8 cellular contexts compared by ENCODE assay signal in the genomic region with DNA sequence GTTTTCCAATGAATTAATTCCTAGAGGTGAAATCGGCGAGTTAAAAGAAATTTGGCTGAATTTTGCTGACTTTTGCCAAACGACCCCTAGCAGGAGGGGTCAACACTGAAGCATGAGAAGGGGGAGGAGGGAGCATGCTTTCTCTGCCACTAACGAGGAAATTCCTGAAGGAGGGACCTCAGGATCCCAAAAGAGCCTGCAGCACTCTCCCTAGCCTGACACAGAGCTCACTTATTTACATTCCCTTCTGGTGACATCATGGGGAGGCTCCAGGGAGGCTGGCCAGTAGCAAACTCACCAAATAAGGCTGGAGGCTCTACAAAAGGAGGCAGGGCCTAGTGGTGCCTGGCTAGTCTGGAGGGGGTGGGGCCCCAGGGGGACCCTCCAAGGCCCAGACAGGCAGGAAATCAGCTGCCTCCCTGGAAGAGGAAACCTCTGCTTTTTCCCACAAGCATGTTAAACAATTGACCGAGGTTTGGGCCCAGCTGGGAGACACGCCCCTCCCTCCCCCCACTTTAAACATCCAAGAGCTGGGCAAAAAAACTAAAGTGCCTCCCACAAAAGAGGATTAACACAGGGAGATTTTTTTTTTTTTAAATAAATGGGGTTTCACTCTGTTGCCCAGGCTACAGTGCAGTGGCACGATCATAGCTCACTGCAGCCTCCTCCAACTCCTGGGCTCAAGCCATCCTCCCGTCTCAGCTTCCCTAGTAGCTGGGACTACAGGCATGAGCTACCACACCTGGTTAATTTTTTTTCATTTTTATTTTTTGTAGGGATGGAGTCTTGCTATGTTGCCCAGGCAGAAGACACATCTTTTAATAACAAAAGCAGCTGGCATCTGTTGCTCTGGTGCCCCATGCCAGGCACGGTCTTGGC. TPM values are rescaled to one million over a fixed set of nuclear protein-coding genes. Genes with fewer than 3 reads are reported as not detected.
DNase-seq lines count a peak whose midpoint lies in the region; ATAC-seq and TF ChIP-seq lines count a peak whose summit lies in the region.

No MANE protein-coding gene starts in this region.

- H3K27ac ChIP-seq in adrenal gland (peak overlapping the region in 4 of 5 donors; percentile 10 to 95 (median 84)), heart right ventricle (peak overlapping the region; percentile 93 to 100 (median 98))

- H3K27me3 ChIP-seq in adrenal gland (no peaks in the 10 kb centered on the region), heart right ventricle (no peaks in the 10 kb centered on the region)

- 51 to 56% (median 53%) methylated on average over 9 of the region's 9 CpGs for WGBS in adrenal gland, 4 donors
- 7 to 9% methylated on average over 9 of the region's 9 CpGs for WGBS in heart right ventricle, 2 donors

- ATAC-seq in heart right ventricle: peak; percentile 79 to 91 (median 87)
- no peak for ATAC-seq in GM21447 (IDR thresholded peaks at IDR 0.05; ENCODE audit: unreplicated experiment)
- no peak for ATAC-seq in GM18519 (IDR thresholded peaks at IDR 0.05; ENCODE audit: low FRiP score, unreplicated experiment)

- TF ChIP-seq POLR2A in adrenal gland (IDR thresholded peaks at IDR 0.05): no peak

- no peak overlapping the region for H3K4me3 ChIP-seq in Jurkat, Clone E6-1 (ENCODE audit: low read length)
- H3K4me3 ChIP-seq in adrenal gland (peak overlapping the region in 1 of 4 donors; percentile 96), heart right ventricle (peak overlapping the region in 9 of 10 donors; percentile 77 to 99 (median 97))

- H3K9me3 ChIP-seq in adrenal gland (replicated peaks in 1 of 3): no peaks in the 10 kb centered on the region
- H3K9me3 ChIP-seq in heart right ventricle: no peaks in the 10 kb centered on the region

- in situ Hi-C loops in Caki2 (cut with HindIII; ENCODE audit: low pct_unique_long_range_greater_than_20kb, low sequenced_read_pairs): no loop called here

- DNase-seq in Caki2 (ENCODE audit: low read depth) (peak; percentile 91), adrenal gland (peak in 6 of 7 donors; percentile 59 to 91 (median 77)), heart right ventricle (peak; percentile 85 to 96), pons (ENCODE audit: low spot score) (peak; percentile 45), superior temporal gyrus (ENCODE audit: extremely low spot score) (no peak)
- DNase-seq in Jurkat, Clone E6-1 (ENCODE audit: low read depth, low spot score): peak; percentile 14

- H3K4me1 ChIP-seq in adrenal gland (replicated peaks in 1 of 2) (peaks cover 9 to 26% of the 10 kb centered on the region in 2 donors), heart right ventricle (peaks cover 28 to 61% (median 48%) of the 10 kb centered on the region in 9 donors)

- TF ChIP-seq CTCF in adrenal gland (IDR thresholded peaks at IDR 0.05) (no peak), heart right ventricle (IDR thresholded peaks at IDR 0.05) (no peak)

- H3K36me3 ChIP-seq in adrenal gland (replicated peaks in 1 of 2) (peaks cover 0 to 50% of the 10 kb centered on the region in 2 donors), heart right ventricle (peaks cover 3 to 60% (median 38%) of the 10 kb centered on the region in 9 donors)

- intact Hi-C loops in adrenal gland (cut with DNase I): no loop called here
- intact Hi-C loops in heart right ventricle (cut with DNase I): loop anchor here in 3 of 10 donors (2.0 kb wide), 2 partner anchors 16 to 18 kb away; a partner anchor contains a TSS

RNA-seq across cellular contexts. Expression of a gene that starts 2.1 kb away (rescaled TPM):
- total RNA-seq in Caki2 (2014; rRNA removed; shearing (Covaris generic); ENCODE audit: low replicate concordance): 77.2 and 105 TPM in 2 replicates
- 34.8 TPM for polyA plus RNA-seq in Jurkat, Clone E6-1 (2012; ENCODE audit: insufficient read depth, insufficient read length)
- total RNA-seq in adrenal gland (10 to 100 TPM; 27.2 to 83.2 (median 43.3) TPM), heart right ventricle (100 to 1,000 TPM in 5 of 10 donors, 10 to 100 TPM in 5; 72.5 to 222 (median 99.5) TPM)
- polyA plus RNA-seq in adrenal gland (10 to 100 TPM; 17.6 to 79.0 (median 44.0) TPM), heart right ventricle (100 to 1,000 TPM; 140 to 214 TPM)

RNA-seq across cellular contexts. Expression of a gene that starts 16.5 kb away (rescaled TPM):
- total RNA-seq in Caki2 (2014; rRNA removed; shearing (Covaris generic); ENCODE audit: low replicate concordance): 2,780 and 2,952 TPM in 2 replicates
- 2,006 TPM for polyA plus RNA-seq in Jurkat, Clone E6-1 (2012; ENCODE audit: insufficient read depth, insufficient read length)
- 1,000 to 10,000 TPM; 1,603 to 3,482 (median 2,345) TPM for total RNA-seq in adrenal gland
- polyA plus RNA-seq in adrenal gland: 1,000 to 10,000 TPM in 2 of 3 donors, 100 to 1,000 TPM in 1; 752 to 2,793 (median 1,120) TPM
- 1,000 to 10,000 TPM; 1,845 to 2,887 (median 2,645) TPM for total RNA-seq in heart right ventricle
- polyA plus RNA-seq in heart right ventricle: 1,000 to 10,000 TPM in 1 of 2 donors, 100 to 1,000 TPM in 1; 704 to 1,279 TPM

RNA-seq across cellular contexts. Expression of a gene that starts 35.9 kb away (rescaled TPM):
- not detected in 2 replicates for total RNA-seq in Caki2 (2014; rRNA removed; shearing (Covaris generic); ENCODE audit: low replicate concordance)
- not detected for polyA plus RNA-seq in Jurkat, Clone E6-1 (2012; ENCODE audit: insufficient read depth, insufficient read length)
- total RNA-seq in adrenal gland (1 to 10 TPM in 3 of 8 donors, under 1 TPM in 1, not detected in 4; 0.36 to 3.8 (median 1.8) TPM), heart right ventricle (1,000 to 10,000 TPM in 1 of 10 donors, 100 to 1,000 TPM in 9; 241 to 2,570 (median 640) TPM)
- polyA plus RNA-seq in adrenal gland (1 to 10 TPM; 1.3 to 2.3 (median 1.8) TPM), heart right ventricle (1,000 to 10,000 TPM; 1,128 to 1,168 TPM)

RNA-seq across cellular contexts. Expression of a gene that starts 38.7 kb away (rescaled TPM):
- 18.2 and 18.4 TPM in 2 replicates for total RNA-seq in Caki2 (2014; rRNA removed; shearing (Covaris generic); ENCODE audit: low replicate concordance)
- 33.0 TPM for polyA plus RNA-seq in Jurkat, Clone E6-1 (2012; ENCODE audit: insufficient read depth, insufficient read length)
- total RNA-seq in adrenal gland: 10 to 100 TPM; 16.6 to 40.7 (median 28.6) TPM
- polyA plus RNA-seq in adrenal gland: 10 to 100 TPM; 13.7 to 22.3 (median 21.2) TPM
- total RNA-seq in heart right ventricle: 10 to 100 TPM; 11.5 to 22.8 (median 14.3) TPM
- polyA plus RNA-seq in heart right ventricle: 10 to 100 TPM in 1 of 2 donors, 1 to 10 TPM in 1; 8.5 to 10.5 TPM

Comparison
In these comparisons a context has a peak if more than half of its experiments do, and no peak if none do; other contexts are left out.
1. ATAC-seq: peak in heart right ventricle (8 of 8); none in GM21447 (single experiment) and GM18519 (single experiment).
2. RNA of a gene that starts 35.9 kb away (total RNA-seq): 241 to 2,570 TPM in heart right ventricle; 0.36 to 3.8 TPM in adrenal gland and not detected in Caki2; every median in the first group is over 10 times any median in the second.